Comparison of ENCODE assay signal across 8 cellular contexts in genomic region chr1:31394628-31395193, GRCh38. TPM values are rescaled to one million over a fixed set of nuclear protein-coding genes. Genes with fewer than 3 reads are reported as not detected.
DNase-seq lines count a peak whose midpoint lies in the region; ATAC-seq and TF ChIP-seq lines count a peak whose summit lies in the region.

No MANE protein-coding gene starts in this region.

- peak; percentile 66 for ATAC-seq in HG03066 (IDR thresholded peaks at IDR 0.05; ENCODE audit: low read depth, unreplicated experiment)
- no peak for ATAC-seq in HG02623 (IDR thresholded peaks at IDR 0.05; ENCODE audit: unreplicated experiment)

- peak; percentile 91 for TF ChIP-seq CTCF in GM12872 (IDR thresholded peaks at IDR 0.05; ENCODE audit: insufficient read depth, low read depth, low read length)

- DNase-seq in NCI-H345 (lab: John Stamatoyannopoulos, UW): peak; percentile 94
- peak; percentile 84 for DNase-seq in activated CD4-positive, CD25-positive, alpha-beta regulatory T cell treated with anti-CD3 and anti-CD28 coated beads, Interleukin-2, amount 50 U/mL, for 72 hours
- DNase-seq in cerebellum (ENCODE audit: low spot score): peak; percentile 82
- peak; percentile 94 for DNase-seq in left kidney (ENCODE audit: low read depth, low spot score)
- DNase-seq in stimulated activated CD4-positive, alpha-beta T cell treated with anti-CD3 and anti-CD28 coated beads, Interleukin-1b, Interleukin-23, amount 100 ng/mL, for 48 hours: peak; percentile 81

RNA-seq across cellular contexts. Expression of gene SERINC2, which starts 18.3 kb away (rescaled TPM):
- total RNA-seq in cerebellum: 2.8 TPM

RNA-seq across cellular contexts. Expression of gene FABP3, which starts 21.8 kb away (rescaled TPM):
- 17.9 TPM for total RNA-seq in cerebellum
